Comparison of ENCODE assay signal across 1 cellular context in the genomic region with DNA sequence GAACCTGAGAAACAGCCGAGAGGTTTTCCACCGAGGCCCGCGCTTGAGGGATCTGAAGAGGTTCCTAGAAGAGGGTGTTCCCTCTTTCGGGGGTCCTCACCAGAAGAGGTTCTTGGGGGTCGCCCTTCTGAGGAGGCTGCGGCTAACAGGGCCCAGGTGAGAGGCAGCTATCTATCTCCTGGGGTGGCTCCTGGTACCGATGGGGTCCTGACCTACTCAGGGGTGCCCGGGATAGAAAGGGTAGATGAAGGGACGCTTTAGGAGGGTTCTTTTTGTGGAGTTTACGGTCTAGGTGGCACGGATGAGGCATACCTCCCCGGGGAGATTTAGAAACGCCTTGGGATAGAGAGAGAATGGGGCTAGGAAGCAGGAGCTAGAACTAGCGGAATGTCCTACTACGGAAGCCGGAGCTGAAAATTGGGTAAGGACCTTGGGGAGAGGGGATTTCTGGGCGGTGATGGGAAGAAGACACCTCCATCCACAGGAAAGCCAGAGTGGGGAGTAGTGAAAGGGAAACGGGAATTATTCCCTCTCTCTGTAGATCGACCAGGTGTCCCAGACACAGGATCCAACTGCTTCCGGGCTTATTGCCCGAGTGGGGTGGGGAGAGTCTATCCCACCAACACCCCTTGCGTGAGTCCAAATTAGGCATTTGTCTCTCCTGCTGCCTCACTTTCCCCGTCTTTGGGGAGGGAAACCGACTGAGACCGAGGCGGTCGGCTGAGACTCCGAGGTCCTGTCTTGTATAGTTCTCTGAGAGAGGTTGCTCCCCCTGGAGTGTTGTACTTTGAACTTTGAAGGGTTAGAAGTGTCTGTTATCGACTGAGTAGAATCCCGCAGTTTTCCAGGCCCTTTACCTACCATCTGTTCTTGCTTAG.
TF ChIP-seq lines count a peak whose summit lies in the region.

No MANE protein-coding gene starts in this region.

TF ChIP-seq in SK-N-SH, 30 proteins besides CTCF, POLR2A, EP300 and RAD21 (continued from another document):
- TF ChIP-seq SIN3A (IDR thresholded peaks at IDR 0.05; ENCODE audit: borderline replicate concordance, low read depth, low read length) (0 out of 2 replicates have a peak, but pooled peaks have one; percentile 0), ZBTB33 (IDR thresholded peaks at IDR 0.05; ENCODE audit: borderline replicate concordance, low read depth) (no peak), FOXM1 (IDR thresholded peaks at IDR 0.05; ENCODE audit: low read depth) (no peak), MEF2A (IDR thresholded peaks at IDR 0.05; ENCODE audit: borderline replicate concordance, low read depth) (no peak), TEAD4 (IDR thresholded peaks at IDR 0.05; ENCODE audit: borderline replicate concordance, insufficient read depth) (no peak), RFX5 (IDR thresholded peaks at IDR 0.05; ENCODE audit: low read length) (no peak)
- TF ChIP-seq, protein P1, sequence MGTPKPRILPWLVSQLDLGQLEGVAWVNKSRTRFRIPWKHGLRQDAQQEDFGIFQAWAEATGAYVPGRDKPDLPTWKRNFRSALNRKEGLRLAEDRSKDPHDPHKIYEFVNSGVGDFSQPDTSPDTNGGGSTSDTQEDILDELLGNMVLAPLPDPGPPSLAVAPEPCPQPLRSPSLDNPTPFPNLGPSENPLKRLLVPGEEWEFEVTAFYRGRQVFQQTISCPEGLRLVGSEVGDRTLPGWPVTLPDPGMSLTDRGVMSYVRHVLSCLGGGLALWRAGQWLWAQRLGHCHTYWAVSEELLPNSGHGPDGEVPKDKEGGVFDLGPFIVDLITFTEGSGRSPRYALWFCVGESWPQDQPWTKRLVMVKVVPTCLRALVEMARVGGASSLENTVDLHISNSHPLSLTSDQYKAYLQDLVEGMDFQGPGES (IDR thresholded peaks at IDR 0.05; ENCODE audit: low read depth, low read length): no peak
